ENCODE assay signal across 9 cellular contexts in genomic region chr17:79925242-79925957, GRCh38.
DNase-seq lines count a peak whose midpoint lies in the region; ATAC-seq and TF ChIP-seq lines count a peak whose summit lies in the region.
"Had no signal": no experiment of that assay in that cellular context is flagged by ENCODE, and none has a peak within 500 bp of the region (broad histone marks: within the 10 kb centered on the region; RNA-seq: fewer than 3 reads in every experiment).

No MANE protein-coding gene starts in this region.

- TF ChIP-seq CTCF in RWPE1 (conservative IDR thresholded peaks at IDR 0.05; ENCODE audit: low read depth) (no peak), cardiac muscle cell (IDR thresholded peaks at IDR 0.05; ENCODE audit: low read depth, low read length) (peak; percentile 29)

- no peaks in the 10 kb centered on the region for H3K9me3 Mint-ChIP-seq in activated naive CD4-positive, alpha-beta T cell treated with anti-CD3 and anti-CD28 coated beads, Interleukin-2, amount 50 U/mL, for 72 hours

- DNase-seq in ELR (ENCODE audit: low read depth): peak; percentile 31
- peak; percentile 34 for DNase-seq in RWPE1 (ENCODE audit: low spot score)
- peak in 1 of 2 donors; percentile 63 for DNase-seq in cardiac muscle cell (ENCODE audit: low read depth in 1 of 2, low spot score in 1 of 2)
- peak; percentile 57 for DNase-seq in renal cortical epithelial cell (ENCODE audit: low read depth)
- DNase-seq in foreskin melanocyte: no peak
- no peak for DNase-seq in RKO (ENCODE audit: low spot score)
- DNase-seq in activated naive CD4-positive, alpha-beta T cell treated with anti-CD3 and anti-CD28 coated beads, Interleukin-2, amount 50 U/mL, for 72 hours (ENCODE audit: low spot score in 2 of 2): no peak
- no peak for DNase-seq in NCI-H1417 treated with DMSO at 0.1 percent for 48 hours (lab: John Stamatoyannopoulos, UW)
- DNase-seq: stimulated activated naive CD4-positive, alpha-beta T cell had no signal

- ATAC-seq in activated naive CD4-positive, alpha-beta T cell treated with anti-CD3 and anti-CD28 coated beads, Interleukin-2, amount 50 U/mL, for 72 hours: no peak

- H3K9me3 ChIP-seq in cardiac muscle cell (ENCODE audit: low read depth): no peaks in the 10 kb centered on the region

- H3K36me3 Mint-ChIP-seq in activated naive CD4-positive, alpha-beta T cell treated with anti-CD3 and anti-CD28 coated beads, Interleukin-2, amount 50 U/mL, for 72 hours: no peaks in the 10 kb centered on the region

- peaks cover 15% of the 10 kb centered on the region for H3K27me3 ChIP-seq in cardiac muscle cell

- no peaks in the 10 kb centered on the region for H3K4me1 ChIP-seq in cardiac muscle cell (ENCODE audit: low read depth)

- CTCF ChIA-PET in RWPE1 (lab: Yijun Ruan, JAX): interaction anchor here (0.6 kb wide), 1 partner anchor 9 kb away, joined by 3 read pairs; no protein-coding TSS in a partner anchor

- POLR2A ChIA-PET in RWPE1 (lab: Yijun Ruan, JAX; ENCODE audit: low non-redundant PET): no interaction called here

- H3K4me3 ChIP-seq in cardiac muscle cell: no peak overlapping the region

- H3K27ac ChIP-seq in RWPE1: peak overlapping the region; percentile 48
- no peak overlapping the region for H3K27ac ChIP-seq in cardiac muscle cell

- no peak overlapping the region for H3K27ac Mint-ChIP-seq in activated naive CD4-positive, alpha-beta T cell treated with anti-CD3 and anti-CD28 coated beads, Interleukin-2, amount 50 U/mL, for 72 hours

- no peaks in the 10 kb centered on the region for H3K36me3 ChIP-seq in cardiac muscle cell

Comparison
In these comparisons a context has a peak if more than half of its experiments do, and no peak if none do; other contexts are left out.
1. DNase-seq: peak in ELR (single experiment), RWPE1 (single experiment) and renal cortical epithelial cell (single experiment); none in foreskin melanocyte (single experiment), RKO (single experiment), activated naive CD4-positive, alpha-beta T cell treated with anti-CD3 and anti-CD28 coated beads, Interleukin-2, amount 50 U/mL, for 72 hours (0 of 2) and NCI-H1417 treated with DMSO at 0.1 percent for 48 hours (single experiment).